In genomic region chr3:108511490-108511889, GRCh38 we compare ENCODE assay signal across 17 cellular contexts. TPM values are rescaled to one million over a fixed set of nuclear protein-coding genes. Genes with fewer than 3 reads are reported as not detected.
DNase-seq lines count a peak whose midpoint lies in the region; ATAC-seq and TF ChIP-seq lines count a peak whose summit lies in the region.
"Had no signal": no experiment of that assay in that cellular context is flagged by ENCODE, and none has a peak within 500 bp of the region (broad histone marks: within the 10 kb centered on the region; RNA-seq: fewer than 3 reads in every experiment).

No MANE protein-coding gene starts in this region.

- H3K4me3 ChIP-seq in epithelial cell of esophagus (ENCODE audit: low read length) (no peak overlapping the region), hepatocyte (no peak overlapping the region)
- H3K4me3 ChIP-seq: BLaER1, GM23248, HAP-1 had no signal

- no peak overlapping the region for H2AFZ ChIP-seq in hepatocyte
- H2AFZ ChIP-seq: GM23248 had no signal

- H3K4me1 ChIP-seq in hepatocyte (ENCODE audit: insufficient read depth), result no peaks in the 10 kb centered on the region
- H3K4me1 ChIP-seq: BLaER1, HAP-1 had no signal

- no peaks in the 10 kb centered on the region for H4K20me1 ChIP-seq in hepatocyte (ENCODE audit: insufficient read depth, poor library complexity, severe bottlenecking)
- H4K20me1 ChIP-seq: BLaER1 had no signal

- H3K4me2 ChIP-seq in hepatocyte, result no peak overlapping the region
- H3K4me2 ChIP-seq: BLaER1 had no signal

- TF ChIP-seq CTCF in epithelial cell of esophagus (IDR thresholded peaks at IDR 0.05; ENCODE audit: insufficient read depth, low read depth, low read length, missing control alignments), result no peak
- TF ChIP-seq CTCF in hepatocyte (IDR thresholded peaks at IDR 0.05; ENCODE audit: poor library complexity), result no peak

- H3K9me3 ChIP-seq in hepatocyte (ENCODE audit: low read depth), result no peaks in the 10 kb centered on the region
- H3K9me3 ChIP-seq: BLaER1, HAP-1 had no signal

- no peaks in the 10 kb centered on the region for H3K9me2 ChIP-seq in hepatocyte (replicated peaks; ENCODE audit: insufficient read depth)

- no peaks in the 10 kb centered on the region for H3K27me3 ChIP-seq in hepatocyte
- H3K27me3 ChIP-seq: BLaER1 had no signal

- H3K79me2 ChIP-seq in hepatocyte, result no peaks in the 10 kb centered on the region

- ATAC-seq in GM19035 (IDR thresholded peaks at IDR 0.05; ENCODE audit: unreplicated experiment), result no peak

- H3K36me3 ChIP-seq in hepatocyte (replicated peaks; ENCODE audit: insufficient read depth, low read depth), result no peaks in the 10 kb centered on the region
- H3K36me3 ChIP-seq: BLaER1, HAP-1 had no signal

- H3K27ac ChIP-seq in hepatocyte, result no peak overlapping the region
- H3K27ac ChIP-seq: BLaER1, GM23248, HL-60 had no signal

- DNase-seq in NCI-H82 (lab: John Stamatoyannopoulos, UW) (peak; percentile 68), SK-N-DZ (ENCODE audit: low spot score) (peak; percentile 22), epithelial cell of esophagus (ENCODE audit: low read depth) (peak; percentile 10), renal cortical epithelial cell (ENCODE audit: low read depth) (peak; percentile 30), hepatocyte (ENCODE audit: low spot score) (no peak), NCI-H524 treated with DMSO at 0.1 percent for 48 hours (lab: John Stamatoyannopoulos, UW) (no peak)
- DNase-seq: 8988T; Calu3; CD4-positive, alpha-beta memory T cell; DMS79 treated with DMSO at 0.1 percent for 48 hours; GF-D8; GM23248 had no signal

RNA-seq across cellular contexts. Expression of gene MYH15, which starts 1.1 kb away (rescaled TPM):
- 1.5 and 1.6 TPM in 2 replicates for polyA plus RNA-seq in SK-N-DZ (2014; cell fraction: cytosol; rRNA removed)
- polyA plus RNA-seq in SK-N-DZ (2014; cell fraction: nucleus; rRNA removed), result 1.8 and 2.4 TPM in 2 replicates
- total RNA-seq in renal cortical epithelial cell (0.05 TPM in 1 of 2 replicates, not detected in the other), hepatocyte (1.5 and 1.6 TPM in 2 replicates)
- 1.5 and 2.4 TPM in 2 replicates for polyA plus RNA-seq in hepatocyte
- polyA plus RNA-seq: CD14-positive monocyte; CD4-positive, alpha-beta memory T cell had no signal

Comparison
In these comparisons a context has a peak if more than half of its experiments do, and no peak if none do; other contexts are left out.
1. DNase-seq: peak in NCI-H82 (single experiment), SK-N-DZ (single experiment), epithelial cell of esophagus (single experiment) and renal cortical epithelial cell (single experiment); none in hepatocyte (single experiment) and NCI-H524 treated with DMSO at 0.1 percent for 48 hours (single experiment).